1 cellular context compared by ENCODE assay signal in genomic region chr6:26532699-26533523, GRCh38.
TF ChIP-seq lines count a peak whose summit lies in the region.

No MANE protein-coding gene starts in this region.

TF ChIP-seq in K562, 482 proteins besides CTCF, POLR2A, EP300 and RAD21 (continued from another document and continues in another):
- TF ChIP-seq ZBTB43 (CRISPR knock-in tag; IDR thresholded peaks at IDR 0.05) (no peak), CHD4 (IDR thresholded peaks at IDR 0.05; ENCODE audit: insufficient read depth, insufficient replicate concordance, low read depth, low read length, poor library complexity, severe bottlenecking) (no peak), ATF6 (CRISPR knock-in tag; IDR thresholded peaks at IDR 0.05) (no peak), NFYB (IDR thresholded peaks at IDR 0.05; ENCODE audit: extremely low read depth, insufficient read length) (no peak), SMAD2 (IDR thresholded peaks at IDR 0.05; ENCODE audit: low read depth, low read length) (no peak), KDM4B (IDR thresholded peaks at IDR 0.05; ENCODE audit: borderline replicate concordance in 2 of 2, low read depth in 1 of 2) (no peak), SFPQ (IDR thresholded peaks at IDR 0.05; ENCODE audit: low read depth, low read length) (no peak), SMARCA4 (IDR thresholded peaks at IDR 0.05) (no peak), HMG20B (CRISPR knock-in tag; IDR thresholded peaks at IDR 0.05) (no peak), OTX1 (CRISPR knock-in tag; IDR thresholded peaks at IDR 0.05) (0 out of 2 replicates have a peak, but pooled peaks have one; percentile 75), ZNF407 (IDR thresholded peaks at IDR 0.05; ENCODE audit: low read depth) (peak; percentile 83), PKNOX1 (IDR thresholded peaks at IDR 0.05) (no peak), ILK (tag; IDR thresholded peaks at IDR 0.05; ENCODE audit: borderline replicate concordance, low read depth) (no peak), MYC (IDR thresholded peaks at IDR 0.05; ENCODE audit: low read depth, low read length) (0 out of 2 replicates have a peak, but pooled peaks have one; percentile 36), MYC (CRISPR knock-in tag; IDR thresholded peaks at IDR 0.05; ENCODE audit: borderline replicate concordance, low read depth) (peak; percentile 37; the same call in 1 of the 2 replicates), ZBTB5 (IDR thresholded peaks at IDR 0.05) (peak; percentile 84), ZNF592 (IDR thresholded peaks at IDR 0.05) (peak; percentile 97), MAFK (IDR thresholded peaks at IDR 0.05; ENCODE audit: low read length) (peak; percentile 51; the same call in 1 of the 2 replicates), SMAD3 (CRISPR knock-in tag; conservative IDR thresholded peaks at IDR 0.05) (peak; percentile 64; the same call in 1 of the 2 replicates), ZNF830 (CRISPR knock-in tag; IDR thresholded peaks at IDR 0.05) (no peak), DPF2 (IDR thresholded peaks at IDR 0.05) (peak; percentile 58; the same call in 1 of the 2 replicates), HLTF (IDR thresholded peaks at IDR 0.05) (no peak), CAMTA2 (CRISPR knock-in tag; conservative IDR thresholded peaks at IDR 0.05) (no peak), PCBP2 (IDR thresholded peaks at IDR 0.05; ENCODE audit: low read depth, low read length, poor library complexity, severe bottlenecking) (no peak), XRCC5 (IDR thresholded peaks at IDR 0.05; ENCODE audit: low read depth, low read length) (peak; percentile 94), ZBTB8A (IDR thresholded peaks at IDR 0.05; ENCODE audit: partially characterized antibody) (peak; percentile 93), SREBF2 (CRISPR knock-in tag; IDR thresholded peaks at IDR 0.05) (no peak), BDP1 (IDR thresholded peaks at IDR 0.05; ENCODE audit: insufficient read depth, insufficient read length) (peak; percentile 92), ZFP36 (IDR thresholded peaks at IDR 0.05; ENCODE audit: low read depth, low read length, partially characterized antibody) (peak; percentile 58), SIN3B (IDR thresholded peaks at IDR 0.05; ENCODE audit: low read depth) (0 out of 2 replicates have a peak, but pooled peaks have one; percentile 23), ZNF398 (CRISPR knock-in tag; IDR thresholded peaks at IDR 0.05) (no peak), ZNF444 (CRISPR knock-in tag; IDR thresholded peaks at IDR 0.05) (no peak)
